ENCODE assay signal across 30 cellular contexts in genomic region chr3:64730651-64731050, GRCh38. TPM values are rescaled to one million over a fixed set of nuclear protein-coding genes. Genes with fewer than 3 reads are reported as not detected.
"Had no signal": no experiment of that assay in that cellular context is flagged by ENCODE, and none has a peak within 500 bp of the region (broad histone marks: within the 10 kb centered on the region; RNA-seq: fewer than 3 reads in every experiment).

No MANE protein-coding gene starts in this region.

- H3K36me3 Mint-ChIP-seq: activated naive CD4-positive, alpha-beta T cell treated with anti-CD3 and anti-CD28 coated beads, Interleukin-2, amount 10 ng/mL, durations not matched to agents 7 days and 5 days; natural killer cell; stimulated activated effector memory CD8-positive, alpha-beta T cell treated with anti-CD3 and anti-CD28 coated beads, Interleukin-12 subunit alpha, Interleukin-12 subunit beta, amount 100 ng/mL, for 72 hours had no signal

- H3K27ac ChIP-seq: lower lobe of right lung, right lobe of liver, thoracic aorta, upper lobe of left lung, vagina, WERI-Rb-1 had no signal

- ATAC-seq: activated CD4-positive, CD25-positive, alpha-beta regulatory T cell treated with anti-CD3 and anti-CD28 coated beads, Interleukin-2, amount 50 U/mL, for 24 hours; esophagus mucosa; left lobe of liver; lower lobe of right lung; natural killer cell; right lobe of liver; stimulated activated effector memory CD8-positive, alpha-beta T cell treated with anti-CD3 and anti-CD28 coated beads, Interleukin-12 subunit alpha, Interleukin-12 subunit beta, amount 100 ng/mL, for 72 hours had no signal

- H3K27ac Mint-ChIP-seq: activated CD4-positive, alpha-beta memory T cell treated with anti-CD3 and anti-CD28 coated beads, Interleukin-2, amount 10 ng/mL, durations not matched to agents 7 days and 5 days; activated CD4-positive, alpha-beta T cell treated with anti-CD3 and anti-CD28 coated beads, Interleukin-2, amount 10 ng/mL, durations not matched to agents 24 days and 14 days; activated naive CD4-positive, alpha-beta T cell treated with anti-CD3 and anti-CD28 coated beads, Interleukin-2, amount 10 ng/mL, durations not matched to agents 7 days and 5 days; activated T-cell treated with anti-CD3 and anti-CD28 coated beads, Interleukin-2, amount 50 U/mL, for 24 hours; endodermal cell; natural killer cell; stimulated activated effector memory CD8-positive, alpha-beta T cell treated with anti-CD3 and anti-CD28 coated beads, Interleukin-12 subunit alpha, Interleukin-12 subunit beta, amount 100 ng/mL, for 72 hours; stimulated activated naive CD8-positive, alpha-beta T cell treated with anti-CD3 and anti-CD28 coated beads, Interleukin-15, Interleukin-2, amounts not matched to agents 100 ng/mL and 50 ng/mL, for 24 hours; T-helper 2 cell treated with Interferon-gamma antibody and Interleukin-4, amounts not matched to agents 5 μg/mL and 100 μg/mL, for 36 hours had no signal

- H3K9me3 Mint-ChIP-seq: activated naive CD4-positive, alpha-beta T cell treated with anti-CD3 and anti-CD28 coated beads, Interleukin-2, amount 10 ng/mL, durations not matched to agents 7 days and 5 days; endodermal cell had no signal

- DNase-seq: activated CD4-positive, alpha-beta memory T cell treated with anti-CD3 and anti-CD28 coated beads, Interleukin-2, amount 10 ng/mL, durations not matched to agents 7 days and 5 days; activated CD4-positive, alpha-beta T cell treated with anti-CD3 and anti-CD28 coated beads, Interleukin-2, amount 10 ng/mL, durations not matched to agents 24 days and 14 days; activated CD8-positive, alpha-beta memory T cell treated with anti-CD3 and anti-CD28 coated beads, Interleukin-2, amount 50 U/mL, for 48 hours; activated gamma-delta T cell; activated naive CD4-positive, alpha-beta T cell treated with anti-CD3 and anti-CD28 coated beads, Interleukin-2, amount 10 ng/mL, durations not matched to agents 7 days and 5 days; activated T-cell treated with anti-CD3 and anti-CD28 coated beads, Interleukin-2, amount 50 U/mL, for 24 hours; amniotic stem cell; caudate nucleus; endodermal cell; foreskin fibroblast; head of caudate nucleus; hippocampal formation; lower lobe of right lung; mesendoderm; natural killer cell; posterior cingulate gyrus; right lobe of liver; stimulated activated CD4-positive, alpha-beta T cell treated with anti-CD3 and anti-CD28 coated beads, Interleukin-4, amount 100 ng/mL, for 24 hours; T-helper 1 cell; upper lobe of left lung; WERI-Rb-1 had no signal

- H3K4me3 ChIP-seq: lower lobe of right lung, right lobe of liver, thoracic aorta, upper lobe of left lung, vagina had no signal

- H3K9me3 ChIP-seq: lower lobe of right lung, right lobe of liver, thoracic aorta, upper lobe of left lung, vagina had no signal

- H3K36me3 ChIP-seq: lower lobe of right lung, right lobe of liver, thoracic aorta, upper lobe of left lung, vagina, WERI-Rb-1 had no signal

- H3K4me1 Mint-ChIP-seq: activated CD4-positive, alpha-beta memory T cell treated with anti-CD3 and anti-CD28 coated beads, Interleukin-2, amount 10 ng/mL, durations not matched to agents 7 days and 5 days; activated CD4-positive, alpha-beta T cell treated with anti-CD3 and anti-CD28 coated beads, Interleukin-2, amount 10 ng/mL, durations not matched to agents 24 days and 14 days; activated naive CD4-positive, alpha-beta T cell treated with anti-CD3 and anti-CD28 coated beads, Interleukin-2, amount 10 ng/mL, durations not matched to agents 7 days and 5 days; natural killer cell; stimulated activated effector memory CD8-positive, alpha-beta T cell treated with anti-CD3 and anti-CD28 coated beads, Interleukin-12 subunit alpha, Interleukin-12 subunit beta, amount 100 ng/mL, for 72 hours had no signal

- H3K27me3 Mint-ChIP-seq: activated CD4-positive, alpha-beta memory T cell treated with anti-CD3 and anti-CD28 coated beads, Interleukin-2, amount 10 ng/mL, durations not matched to agents 7 days and 5 days; activated CD4-positive, alpha-beta T cell treated with anti-CD3 and anti-CD28 coated beads, Interleukin-2, amount 10 ng/mL, durations not matched to agents 24 days and 14 days; activated naive CD4-positive, alpha-beta T cell treated with anti-CD3 and anti-CD28 coated beads, Interleukin-2, amount 10 ng/mL, durations not matched to agents 7 days and 5 days; activated T-cell treated with anti-CD3 and anti-CD28 coated beads, Interleukin-2, amount 50 U/mL, for 24 hours; stimulated activated naive CD8-positive, alpha-beta T cell treated with anti-CD3 and anti-CD28 coated beads, Interleukin-15, Interleukin-2, amounts not matched to agents 100 ng/mL and 50 ng/mL, for 24 hours had no signal

- H3K4me1 ChIP-seq: right lobe of liver, vagina had no signal

- H3K4me3 Mint-ChIP-seq: activated CD4-positive, alpha-beta memory T cell treated with anti-CD3 and anti-CD28 coated beads, Interleukin-2, amount 10 ng/mL, durations not matched to agents 7 days and 5 days; activated CD4-positive, alpha-beta T cell treated with anti-CD3 and anti-CD28 coated beads, Interleukin-2, amount 10 ng/mL, durations not matched to agents 24 days and 14 days; activated naive CD4-positive, alpha-beta T cell treated with anti-CD3 and anti-CD28 coated beads, Interleukin-2, amount 10 ng/mL, durations not matched to agents 7 days and 5 days; activated T-cell treated with anti-CD3 and anti-CD28 coated beads, Interleukin-2, amount 50 U/mL, for 24 hours; endodermal cell; natural killer cell; stimulated activated effector memory CD8-positive, alpha-beta T cell treated with anti-CD3 and anti-CD28 coated beads, Interleukin-12 subunit alpha, Interleukin-12 subunit beta, amount 100 ng/mL, for 72 hours; stimulated activated naive CD8-positive, alpha-beta T cell treated with anti-CD3 and anti-CD28 coated beads, Interleukin-15, Interleukin-2, amounts not matched to agents 100 ng/mL and 50 ng/mL, for 24 hours; T-helper 2 cell treated with Interferon-gamma antibody and Interleukin-4, amounts not matched to agents 5 μg/mL and 100 μg/mL, for 36 hours had no signal

- H3K27me3 ChIP-seq: right lobe of liver, upper lobe of left lung, vagina had no signal

RNA-seq across cellular contexts. Expression of gene ADAMTS9, which starts 42.9 kb away (rescaled TPM):
- total RNA-seq: activated CD4-positive, alpha-beta memory T cell treated with anti-CD3 and anti-CD28 coated beads, Interleukin-2, amount 10 ng/mL, durations not matched to agents 7 days and 5 days; activated CD4-positive, alpha-beta T cell treated with anti-CD3 and anti-CD28 coated beads, Interleukin-2, amount 10 ng/mL, durations not matched to agents 24 days and 14 days; mononuclear cell; natural killer cell had no signal
